ENCODE assay signal across 13 cellular contexts in the genomic region with DNA sequence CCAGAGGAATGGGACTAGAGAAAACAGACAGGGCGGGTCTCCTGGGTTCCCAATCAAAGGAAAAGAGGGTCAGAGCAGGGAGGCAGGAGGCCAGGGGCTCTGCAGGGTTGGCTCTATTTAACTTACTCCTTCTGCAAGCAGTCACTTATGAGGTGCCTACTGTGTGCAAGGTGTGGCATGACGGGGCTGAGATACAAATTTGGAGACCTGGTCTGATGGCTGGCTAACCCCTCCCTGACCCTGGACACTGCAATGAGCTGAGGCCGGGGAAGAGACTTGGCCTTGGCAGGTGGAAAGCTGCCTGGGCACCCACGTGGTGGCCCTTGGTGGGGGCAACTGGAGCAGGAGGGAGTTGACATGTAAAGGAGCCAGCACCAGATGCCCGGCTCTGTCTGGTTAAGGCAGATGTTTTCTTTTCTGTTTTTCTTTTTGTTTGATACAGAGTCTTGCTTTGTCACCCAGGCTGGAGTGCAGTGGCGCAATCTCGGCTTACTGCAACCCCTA.
"Had no signal": no experiment of that assay in that cellular context is flagged by ENCODE, and none has a peak within 500 bp of the region (broad histone marks: within the 10 kb centered on the region; RNA-seq: fewer than 3 reads in every experiment).

No MANE protein-coding gene starts in this region.

- H3K4me3 ChIP-seq: left ventricle myocardium inferior, thoracic aorta, uterus had no signal

- ATAC-seq: activated CD8-positive, alpha-beta T cell treated with anti-CD3 and anti-CD28 coated beads, Interleukin-2, amount 10 ng/mL, durations not matched to agents 7 days and 5 days; naive thymus-derived CD4-positive, alpha-beta T cell; WTC11 had no signal

- H3K4me1 ChIP-seq: left ventricle myocardium inferior, uterus had no signal

- DNase-seq: activated CD4-positive, alpha-beta T cell treated with anti-CD3 and anti-CD28 coated beads for 48 hours; activated CD8-positive, alpha-beta memory T cell treated with anti-CD3 and anti-CD28 coated beads, Interleukin-2, amount 50 U/mL, for 48 hours; activated CD8-positive, alpha-beta T cell treated with anti-CD3 and anti-CD28 coated beads, Interleukin-2, amount 10 ng/mL, durations not matched to agents 7 days and 5 days; activated naive CD8-positive, alpha-beta T cell treated with anti-CD3 and anti-CD28 coated beads, Interleukin-2, amount 10 ng/mL, durations not matched to agents 7 days and 5 days; foreskin melanocyte; head of caudate nucleus; left ventricle myocardium inferior; mesenchymal stem cell; naive thymus-derived CD4-positive, alpha-beta T cell; stimulated activated CD4-positive, alpha-beta T cell treated with anti-CD3 and anti-CD28 coated beads, Interleukin-4, amount 100 ng/mL, for 24 hours; uterus had no signal

- H3K36me3 ChIP-seq: left ventricle myocardium inferior, thoracic aorta, uterus had no signal

- H3K27ac ChIP-seq: left ventricle myocardium inferior, thoracic aorta, uterus had no signal

- H3K9me3 ChIP-seq: thoracic aorta, uterus had no signal

- H3K27me3 ChIP-seq: uterus had no signal
